9 cellular contexts compared by ENCODE assay signal in the genomic region with DNA sequence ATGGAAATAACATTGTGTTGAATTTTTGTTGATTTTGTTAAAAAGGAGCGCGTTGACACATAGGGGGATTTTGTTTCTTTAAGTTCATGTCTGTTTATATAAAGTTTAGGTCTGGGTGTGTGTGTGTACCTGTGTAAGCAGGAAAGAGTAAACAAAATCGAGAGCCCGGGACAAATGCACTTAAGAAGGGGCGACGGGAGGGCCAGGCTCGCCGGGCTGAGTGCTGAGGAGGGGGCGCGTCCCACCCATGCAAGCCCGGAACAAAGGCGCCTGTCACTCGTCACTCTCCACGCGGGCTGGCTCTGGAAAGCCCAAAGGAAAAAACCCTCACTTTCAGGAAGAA. TPM values are rescaled to one million over a fixed set of nuclear protein-coding genes. Genes with fewer than 3 reads are reported as not detected.
DNase-seq lines count a peak whose midpoint lies in the region; ATAC-seq lines count a peak whose summit lies in the region.
"Had no signal": no experiment of that assay in that cellular context is flagged by ENCODE, and none has a peak within 500 bp of the region (broad histone marks: within the 10 kb centered on the region; RNA-seq: fewer than 3 reads in every experiment).

No MANE protein-coding gene starts in this region.

- WGBS in iPS DF 6.9 (ENCODE audit: insufficient coverage, insufficient read length): 100% methylated on average over 2 of the region's 15 CpGs

- peak; percentile 15 for ATAC-seq in activated T-helper 17 cell treated with anti-CD3 and anti-CD28 coated beads, Interleukin-2, amount 50 U/mL, for 72 hours (replicated peaks)
- no peak for ATAC-seq in stimulated activated effector memory CD8-positive, alpha-beta T cell treated with anti-CD3 and anti-CD28 coated beads, Interleukin-12 subunit alpha, Interleukin-12 subunit beta, amount 100 ng/mL, for 72 hours
- ATAC-seq in GM19324 (IDR thresholded peaks at IDR 0.05; ENCODE audit: low FRiP score, unreplicated experiment) (no peak), GM19463 (IDR thresholded peaks at IDR 0.05; ENCODE audit: unreplicated experiment) (no peak), HG02571 (IDR thresholded peaks at IDR 0.05; ENCODE audit: unreplicated experiment) (no peak)

- peak overlapping the region; percentile 44 for H3K27ac Mint-ChIP-seq in activated T-helper 17 cell treated with anti-CD3 and anti-CD28 coated beads, Interleukin-2, amount 50 U/mL, for 72 hours
- peak overlapping the region; percentile 45 for H3K27ac Mint-ChIP-seq in stimulated activated effector memory CD8-positive, alpha-beta T cell treated with anti-CD3 and anti-CD28 coated beads, Interleukin-12 subunit alpha, Interleukin-12 subunit beta, amount 100 ng/mL, for 72 hours

- peak overlapping the region; percentile 83 for H3K4me3 Mint-ChIP-seq in activated T-helper 17 cell treated with anti-CD3 and anti-CD28 coated beads, Interleukin-2, amount 50 U/mL, for 72 hours
- H3K4me3 Mint-ChIP-seq in stimulated activated effector memory CD8-positive, alpha-beta T cell treated with anti-CD3 and anti-CD28 coated beads, Interleukin-12 subunit alpha, Interleukin-12 subunit beta, amount 100 ng/mL, for 72 hours: peak overlapping the region; percentile 75

- peaks cover 7% of the 10 kb centered on the region for H3K4me1 Mint-ChIP-seq in activated T-helper 17 cell treated with anti-CD3 and anti-CD28 coated beads, Interleukin-2, amount 50 U/mL, for 72 hours
- H3K4me1 Mint-ChIP-seq in stimulated activated effector memory CD8-positive, alpha-beta T cell treated with anti-CD3 and anti-CD28 coated beads, Interleukin-12 subunit alpha, Interleukin-12 subunit beta, amount 100 ng/mL, for 72 hours: peaks cover 20% of the 10 kb centered on the region

- no peaks in the 10 kb centered on the region for H3K9me3 ChIP-seq in iPS DF 6.9 (ENCODE audit: control insufficient read depth, insufficient read depth, low read length)

- peaks cover 41% of the 10 kb centered on the region for H3K27me3 ChIP-seq in iPS DF 6.9 (ENCODE audit: control insufficient read depth, insufficient read depth, low read length)

- H3K36me3 Mint-ChIP-seq in activated T-helper 17 cell treated with anti-CD3 and anti-CD28 coated beads, Interleukin-2, amount 50 U/mL, for 72 hours (ENCODE audit: low read depth): no peaks in the 10 kb centered on the region
- H3K36me3 Mint-ChIP-seq in stimulated activated effector memory CD8-positive, alpha-beta T cell treated with anti-CD3 and anti-CD28 coated beads, Interleukin-12 subunit alpha, Interleukin-12 subunit beta, amount 100 ng/mL, for 72 hours: no peaks in the 10 kb centered on the region

- DNase-seq in NCI-H1092 treated with DMSO at 0.1 percent for 48 hours (lab: John Stamatoyannopoulos, UW) (peak; percentile 41), NCI-H1092 (lab: John Stamatoyannopoulos, UW) (no peak), iPS DF 6.9 (ENCODE audit: low read depth, low spot score) (no peak)
- no peak for DNase-seq in stimulated activated effector memory CD8-positive, alpha-beta T cell treated with anti-CD3 and anti-CD28 coated beads, Interleukin-12 subunit alpha, Interleukin-12 subunit beta, amount 100 ng/mL, for 72 hours (ENCODE audit: low spot score in 2 of 2)

- H3K27me3 Mint-ChIP-seq in activated T-helper 17 cell treated with anti-CD3 and anti-CD28 coated beads, Interleukin-2, amount 50 U/mL, for 72 hours: peaks cover 40% of the 10 kb centered on the region

- H3K36me3 ChIP-seq in iPS DF 6.9 (ENCODE audit: control insufficient read depth, insufficient read depth, low read length): no peaks in the 10 kb centered on the region

- peak overlapping the region; percentile 60; the same call in 1 of the 2 replicates for H3K4me3 ChIP-seq in iPS DF 6.9 (ENCODE audit: low read length)

- H3K9me3 Mint-ChIP-seq in activated T-helper 17 cell treated with anti-CD3 and anti-CD28 coated beads, Interleukin-2, amount 50 U/mL, for 72 hours: no peaks in the 10 kb centered on the region
- H3K9me3 Mint-ChIP-seq in stimulated activated effector memory CD8-positive, alpha-beta T cell treated with anti-CD3 and anti-CD28 coated beads, Interleukin-12 subunit alpha, Interleukin-12 subunit beta, amount 100 ng/mL, for 72 hours: no peaks in the 10 kb centered on the region

- H3K4me1 ChIP-seq in iPS DF 6.9 (ENCODE audit: control insufficient read depth, insufficient read depth, low read length): no peaks in the 10 kb centered on the region; the same call in 1 of the 2 replicates

- no peak overlapping the region for H3K27ac ChIP-seq in iPS DF 6.9 (ENCODE audit: low read length)

RNA-seq across cellular contexts. Expression of a gene that starts 28.8 kb away (rescaled TPM):
- 1 to 10 TPM; 1.7 to 1.9 TPM for total RNA-seq in activated T-helper 17 cell treated with anti-CD3 and anti-CD28 coated beads, Interleukin-2, amount 50 U/mL, for 72 hours
- total RNA-seq: left lobe of liver had no signal

RNA-seq across cellular contexts. Expression of a gene that starts 38.9 kb away (rescaled TPM):
- total RNA-seq in activated T-helper 17 cell treated with anti-CD3 and anti-CD28 coated beads, Interleukin-2, amount 50 U/mL, for 72 hours: 10 to 100 TPM; 41.7 to 48.6 TPM

RNA-seq across cellular contexts. Expression of a gene that starts 41.7 kb away (rescaled TPM):
- 100 to 1,000 TPM in 1 of 2 donors, 10 to 100 TPM in 1; 92.7 to 111 TPM for total RNA-seq in activated T-helper 17 cell treated with anti-CD3 and anti-CD28 coated beads, Interleukin-2, amount 50 U/mL, for 72 hours
